In the genomic region with DNA sequence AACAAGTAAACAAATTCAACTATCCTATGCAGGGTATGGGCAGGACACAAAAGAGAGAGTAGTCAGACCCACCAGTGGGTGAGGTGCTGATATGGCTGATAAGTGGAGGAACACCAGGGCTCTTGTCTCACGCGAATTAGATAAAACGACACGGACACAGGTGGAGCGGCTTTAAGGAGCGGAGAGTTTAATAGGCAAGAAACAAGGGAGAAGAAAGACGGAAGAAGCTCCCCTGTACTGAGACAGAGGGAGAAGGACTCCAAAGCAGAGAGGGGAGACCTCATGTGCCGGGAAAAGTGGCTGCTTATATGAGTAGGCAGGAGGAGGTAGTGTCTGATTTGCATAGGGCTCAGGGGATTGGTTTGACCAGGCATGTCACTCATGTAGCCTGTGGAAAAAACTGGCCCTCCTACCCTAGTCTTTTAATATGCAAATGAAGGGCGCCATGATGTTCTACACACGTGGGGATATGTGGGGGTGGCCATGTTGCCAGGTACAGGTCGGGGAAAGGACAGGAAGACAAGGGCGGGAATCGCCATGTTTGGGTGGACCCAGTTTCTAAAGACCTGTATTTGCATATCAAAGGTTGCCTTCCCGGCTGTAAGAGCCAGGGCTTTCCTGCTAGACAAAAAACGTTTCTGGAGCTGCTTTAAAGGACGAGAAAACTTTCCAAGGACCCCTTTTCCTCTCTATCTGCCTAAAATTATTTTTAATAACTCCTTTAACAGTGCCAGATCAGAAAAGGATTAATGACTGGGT, we compare ENCODE assay signal across 1 cellular context.
TF ChIP-seq lines count a peak whose summit lies in the region.

No MANE protein-coding gene starts in this region.

TF ChIP-seq in K562, 482 proteins besides CTCF, POLR2A, EP300 and RAD21 (continued from another document):
- TF ChIP-seq, protein P1, sequence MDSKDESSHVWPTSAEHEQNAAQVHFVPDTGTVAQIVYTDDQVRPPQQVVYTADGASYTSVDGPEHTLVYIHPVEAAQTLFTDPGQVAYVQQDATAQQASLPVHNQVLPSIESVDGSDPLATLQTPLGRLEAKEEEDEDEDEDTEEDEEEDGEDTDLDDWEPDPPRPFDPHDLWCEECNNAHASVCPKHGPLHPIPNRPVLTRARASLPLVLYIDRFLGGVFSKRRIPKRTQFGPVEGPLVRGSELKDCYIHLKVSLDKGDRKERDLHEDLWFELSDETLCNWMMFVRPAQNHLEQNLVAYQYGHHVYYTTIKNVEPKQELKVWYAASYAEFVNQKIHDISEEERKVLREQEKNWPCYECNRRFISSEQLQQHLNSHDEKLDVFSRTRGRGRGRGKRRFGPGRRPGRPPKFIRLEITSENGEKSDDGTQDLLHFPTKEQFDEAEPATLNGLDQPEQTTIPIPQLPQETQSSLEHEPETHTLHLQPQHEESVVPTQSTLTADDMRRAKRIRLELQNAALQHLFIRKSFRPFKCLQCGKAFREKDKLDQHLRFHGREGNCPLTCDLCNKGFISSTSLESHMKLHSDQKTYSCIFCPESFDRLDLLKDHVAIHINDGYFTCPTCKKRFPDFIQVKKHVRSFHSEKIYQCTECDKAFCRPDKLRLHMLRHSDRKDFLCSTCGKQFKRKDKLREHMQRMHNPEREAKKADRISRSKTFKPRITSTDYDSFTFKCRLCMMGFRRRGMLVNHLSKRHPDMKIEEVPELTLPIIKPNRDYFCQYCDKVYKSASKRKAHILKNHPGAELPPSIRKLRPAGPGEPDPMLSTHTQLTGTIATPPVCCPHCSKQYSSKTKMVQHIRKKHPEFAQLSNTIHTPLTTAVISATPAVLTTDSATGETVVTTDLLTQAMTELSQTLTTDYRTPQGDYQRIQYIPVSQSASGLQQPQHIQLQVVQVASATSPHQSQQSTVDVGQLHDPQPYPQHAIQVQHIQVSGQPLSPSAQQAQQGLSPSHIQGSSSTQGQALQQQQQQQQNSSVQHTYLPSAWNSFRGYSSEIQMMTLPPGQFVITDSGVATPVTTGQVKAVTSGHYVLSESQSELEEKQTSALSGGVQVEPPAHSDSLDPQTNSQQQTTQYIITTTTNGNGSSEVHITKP (IDR thresholded peaks at IDR 0.05; ENCODE audit: partially characterized antibody): peak; percentile 51
- TF ChIP-seq EGR1 (conservative IDR thresholded peaks at IDR 0.05): peak; percentile 57
- peak; percentile 63 for TF ChIP-seq POLR2H (tag; IDR thresholded peaks at IDR 0.05; ENCODE audit: low read depth)
- TF ChIP-seq PCBP2 (IDR thresholded peaks at IDR 0.05; ENCODE audit: low read depth, low read length, poor library complexity, severe bottlenecking): no peak
- no peak for TF ChIP-seq NFIX (CRISPR knock-in tag; IDR thresholded peaks at IDR 0.05; ENCODE audit: low read depth)
- TF ChIP-seq, protein P2, sequence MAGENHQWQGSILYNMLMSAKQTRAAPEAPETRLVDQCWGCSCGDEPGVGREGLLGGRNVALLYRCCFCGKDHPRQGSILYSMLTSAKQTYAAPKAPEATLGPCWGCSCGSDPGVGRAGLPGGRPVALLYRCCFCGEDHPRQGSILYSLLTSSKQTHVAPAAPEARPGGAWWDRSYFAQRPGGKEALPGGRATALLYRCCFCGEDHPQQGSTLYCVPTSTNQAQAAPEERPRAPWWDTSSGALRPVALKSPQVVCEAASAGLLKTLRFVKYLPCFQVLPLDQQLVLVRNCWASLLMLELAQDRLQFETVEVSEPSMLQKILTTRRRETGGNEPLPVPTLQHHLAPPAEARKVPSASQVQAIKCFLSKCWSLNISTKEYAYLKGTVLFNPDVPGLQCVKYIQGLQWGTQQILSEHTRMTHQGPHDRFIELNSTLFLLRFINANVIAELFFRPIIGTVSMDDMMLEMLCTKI (IDR thresholded peaks at IDR 0.05; ENCODE audit: partially characterized antibody): no peak
- TF ChIP-seq MEIS2 (IDR thresholded peaks at IDR 0.05; ENCODE audit: partially characterized antibody): peak; percentile 27
- peak; percentile 66; the same call in 1 of the 2 replicates for TF ChIP-seq ESRRA (IDR thresholded peaks at IDR 0.05; ENCODE audit: borderline replicate concordance, low read depth)
- TF ChIP-seq LCOR (CRISPR knock-in tag; IDR thresholded peaks at IDR 0.05): 0 out of 2 replicates have a peak, but pooled peaks have one; percentile 32
- TF ChIP-seq NR2F6 (CRISPR knock-in tag; IDR thresholded peaks at IDR 0.05): no peak
- peak; percentile 77 to 80 for TF ChIP-seq FOXK2 (conservative IDR thresholded peaks at IDR 0.05 in 1 of 2, IDR thresholded peaks at IDR 0.05 in 1 of 2; ENCODE audit: low read depth in 2 of 2)
- peak; percentile 61 for TF ChIP-seq HDAC2 (IDR thresholded peaks at IDR 0.05)
- TF ChIP-seq HNRNPH1 (optimal IDR thresholded peaks at IDR 0.05; ENCODE audit: low read depth, low read length): no peak
- 0 out of 2 replicates have a peak, but pooled peaks have one; percentile 28 for TF ChIP-seq POLR2G (IDR thresholded peaks at IDR 0.05; ENCODE audit: low read depth, low read length)
- no peak for TF ChIP-seq ZNF253 (CRISPR knock-in tag; conservative IDR thresholded peaks at IDR 0.05)
- TF ChIP-seq, protein P3, sequence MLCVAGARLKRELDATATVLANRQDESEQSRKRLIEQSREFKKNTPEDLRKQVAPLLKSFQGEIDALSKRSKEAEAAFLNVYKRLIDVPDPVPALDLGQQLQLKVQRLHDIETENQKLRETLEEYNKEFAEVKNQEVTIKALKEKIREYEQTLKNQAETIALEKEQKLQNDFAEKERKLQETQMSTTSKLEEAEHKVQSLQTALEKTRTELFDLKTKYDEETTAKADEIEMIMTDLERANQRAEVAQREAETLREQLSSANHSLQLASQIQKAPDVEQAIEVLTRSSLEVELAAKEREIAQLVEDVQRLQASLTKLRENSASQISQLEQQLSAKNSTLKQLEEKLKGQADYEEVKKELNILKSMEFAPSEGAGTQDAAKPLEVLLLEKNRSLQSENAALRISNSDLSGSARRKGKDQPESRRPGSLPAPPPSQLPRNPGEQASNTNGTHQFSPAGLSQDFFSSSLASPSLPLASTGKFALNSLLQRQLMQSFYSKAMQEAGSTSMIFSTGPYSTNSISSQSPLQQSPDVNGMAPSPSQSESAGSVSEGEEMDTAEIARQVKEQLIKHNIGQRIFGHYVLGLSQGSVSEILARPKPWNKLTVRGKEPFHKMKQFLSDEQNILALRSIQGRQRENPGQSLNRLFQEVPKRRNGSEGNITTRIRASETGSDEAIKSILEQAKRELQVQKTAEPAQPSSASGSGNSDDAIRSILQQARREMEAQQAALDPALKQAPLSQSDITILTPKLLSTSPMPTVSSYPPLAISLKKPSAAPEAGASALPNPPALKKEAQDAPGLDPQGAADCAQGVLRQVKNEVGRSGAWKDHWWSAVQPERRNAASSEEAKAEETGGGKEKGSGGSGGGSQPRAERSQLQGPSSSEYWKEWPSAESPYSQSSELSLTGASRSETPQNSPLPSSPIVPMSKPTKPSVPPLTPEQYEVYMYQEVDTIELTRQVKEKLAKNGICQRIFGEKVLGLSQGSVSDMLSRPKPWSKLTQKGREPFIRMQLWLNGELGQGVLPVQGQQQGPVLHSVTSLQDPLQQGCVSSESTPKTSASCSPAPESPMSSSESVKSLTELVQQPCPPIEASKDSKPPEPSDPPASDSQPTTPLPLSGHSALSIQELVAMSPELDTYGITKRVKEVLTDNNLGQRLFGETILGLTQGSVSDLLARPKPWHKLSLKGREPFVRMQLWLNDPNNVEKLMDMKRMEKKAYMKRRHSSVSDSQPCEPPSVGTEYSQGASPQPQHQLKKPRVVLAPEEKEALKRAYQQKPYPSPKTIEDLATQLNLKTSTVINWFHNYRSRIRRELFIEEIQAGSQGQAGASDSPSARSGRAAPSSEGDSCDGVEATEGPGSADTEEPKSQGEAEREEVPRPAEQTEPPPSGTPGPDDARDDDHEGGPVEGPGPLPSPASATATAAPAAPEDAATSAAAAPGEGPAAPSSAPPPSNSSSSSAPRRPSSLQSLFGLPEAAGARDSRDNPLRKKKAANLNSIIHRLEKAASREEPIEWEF (CRISPR knock-in tag; IDR thresholded peaks at IDR 0.05): no peak
- TF ChIP-seq BACH1 (tag; IDR thresholded peaks at IDR 0.05): no peak
- no peak for TF ChIP-seq PURB (CRISPR knock-in tag; IDR thresholded peaks at IDR 0.05; ENCODE audit: low read depth)
- peak; percentile 89 for TF ChIP-seq MXI1 (IDR thresholded peaks at IDR 0.05; ENCODE audit: low read depth, low read length)
- TF ChIP-seq ARID1B (IDR thresholded peaks at IDR 0.05): peak; percentile 43
- TF ChIP-seq PTRF (tag; IDR thresholded peaks at IDR 0.05): no peak
- TF ChIP-seq ZNF143 (CRISPR knock-in tag; IDR thresholded peaks at IDR 0.05): no peak
- TF ChIP-seq PML (IDR thresholded peaks at IDR 0.05; ENCODE audit: low read length): 0 out of 2 replicates have a peak, but pooled peaks have one; percentile 46
- TF ChIP-seq, protein P4, sequence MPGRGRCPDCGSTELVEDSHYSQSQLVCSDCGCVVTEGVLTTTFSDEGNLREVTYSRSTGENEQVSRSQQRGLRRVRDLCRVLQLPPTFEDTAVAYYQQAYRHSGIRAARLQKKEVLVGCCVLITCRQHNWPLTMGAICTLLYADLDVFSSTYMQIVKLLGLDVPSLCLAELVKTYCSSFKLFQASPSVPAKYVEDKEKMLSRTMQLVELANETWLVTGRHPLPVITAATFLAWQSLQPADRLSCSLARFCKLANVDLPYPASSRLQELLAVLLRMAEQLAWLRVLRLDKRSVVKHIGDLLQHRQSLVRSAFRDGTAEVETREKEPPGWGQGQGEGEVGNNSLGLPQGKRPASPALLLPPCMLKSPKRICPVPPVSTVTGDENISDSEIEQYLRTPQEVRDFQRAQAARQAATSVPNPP (IDR thresholded peaks at IDR 0.05; ENCODE audit: borderline replicate concordance, insufficient read depth, insufficient read length): no peak
- TF ChIP-seq JUND (IDR thresholded peaks at IDR 0.05; ENCODE audit: borderline replicate concordance, low read depth, low read length): peak; percentile 21; the same call in 1 of the 2 replicates
- TF ChIP-seq JUND (tag; IDR thresholded peaks at IDR 0.05; ENCODE audit: borderline replicate concordance, low read depth, low read length): no peak
- no peak for TF ChIP-seq POLR3A (IDR thresholded peaks at IDR 0.05; ENCODE audit: borderline replicate concordance, extremely low read depth, insufficient read depth, insufficient read length)
- TF ChIP-seq MYC (IDR thresholded peaks at IDR 0.05; ENCODE audit: low read depth, low read length): peak; percentile 98
- no peak; the same call in 1 of the 2 replicates for TF ChIP-seq MYC (CRISPR knock-in tag; IDR thresholded peaks at IDR 0.05; ENCODE audit: borderline replicate concordance, low read depth)
- TF ChIP-seq, protein P5, sequence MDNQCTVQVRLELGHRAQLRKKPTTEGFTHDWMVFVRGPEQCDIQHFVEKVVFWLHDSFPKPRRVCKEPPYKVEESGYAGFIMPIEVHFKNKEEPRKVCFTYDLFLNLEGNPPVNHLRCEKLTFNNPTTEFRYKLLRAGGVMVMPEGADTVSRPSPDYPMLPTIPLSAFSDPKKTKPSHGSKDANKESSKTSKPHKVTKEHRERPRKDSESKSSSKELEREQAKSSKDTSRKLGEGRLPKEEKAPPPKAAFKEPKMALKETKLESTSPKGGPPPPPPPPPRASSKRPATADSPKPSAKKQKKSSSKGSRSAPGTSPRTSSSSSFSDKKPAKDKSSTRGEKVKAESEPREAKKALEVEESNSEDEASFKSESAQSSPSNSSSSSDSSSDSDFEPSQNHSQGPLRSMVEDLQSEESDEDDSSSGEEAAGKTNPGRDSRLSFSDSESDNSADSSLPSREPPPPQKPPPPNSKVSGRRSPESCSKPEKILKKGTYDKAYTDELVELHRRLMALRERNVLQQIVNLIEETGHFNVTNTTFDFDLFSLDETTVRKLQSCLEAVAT (IDR thresholded peaks at IDR 0.05): no peak
- no peak for TF ChIP-seq NR2C2 (CRISPR knock-in tag; IDR thresholded peaks at IDR 0.05)
- TF ChIP-seq NR2C2 (tag; IDR thresholded peaks at IDR 0.05): peak; percentile 78
- TF ChIP-seq SRSF1 (IDR thresholded peaks at IDR 0.05; ENCODE audit: low read depth, low read length): no peak
- TF ChIP-seq BCL6 (CRISPR knock-in tag; IDR thresholded peaks at IDR 0.05): no peak
- no peak for TF ChIP-seq CHCHD3 (CRISPR knock-in tag; IDR thresholded peaks at IDR 0.05)
- TF ChIP-seq TBP (optimal IDR thresholded peaks at IDR 0.05; ENCODE audit: low read depth, low read length): peak; percentile 72
- no peak for TF ChIP-seq ZNF140 (CRISPR knock-in tag; IDR thresholded peaks at IDR 0.05)
- no peak for TF ChIP-seq ELF2 (CRISPR knock-in tag; IDR thresholded peaks at IDR 0.05)
- no peak for TF ChIP-seq SOX6 (IDR thresholded peaks at IDR 0.05)
